13 cellular contexts compared by ENCODE assay signal in genomic region chr11:69377953-69378302, GRCh38.
"Had no signal": no experiment of that assay in that cellular context is flagged by ENCODE, and none has a peak within 500 bp of the region (broad histone marks: within the 10 kb centered on the region; RNA-seq: fewer than 3 reads in every experiment).

No MANE protein-coding gene starts in this region.

- H2AFZ ChIP-seq: hepatocyte had no signal

- H3K4me2 ChIP-seq: hepatocyte had no signal

- H3K4me1 ChIP-seq: testis had no signal

- H3K4me3 ChIP-seq: hepatocyte, lung, testis had no signal

- H3K27ac ChIP-seq: hepatocyte, testis had no signal

- DNase-seq: activated CD4-positive, alpha-beta T cell treated with anti-CD3 and anti-CD28 coated beads for 1 hour; activated CD4-positive, alpha-beta T cell treated with anti-CD3 and anti-CD28 coated beads, Interleukin-2, amount 50 U/mL, for 48 hours; cortex of kidney; effector CD8-positive, alpha-beta T cell; kidney glomerular epithelial cell; stimulated activated CD4-positive, alpha-beta T cell treated with anti-CD3 and anti-CD28 coated beads, Interleukin-15, amount 100 ng/mL, for 24 hours; stimulated activated CD4-positive, alpha-beta T cell treated with anti-CD3 and anti-CD28 coated beads, Interleukin-4, amount 100 ng/mL, for 24 hours; stimulated activated naive CD8-positive, alpha-beta T cell treated with anti-CD3 and anti-CD28 coated beads, Interleukin-15, amount 100 ng/mL, for 72 hours; T1000; testis had no signal

- H3K27me3 ChIP-seq: hepatocyte, testis had no signal

- H3K9me3 ChIP-seq: testis had no signal

- ATAC-seq: natural killer cell treated with Interleukin-12 subunit alpha and Interleukin-12 subunit beta and Interleukin-15 and Interleukin-18, amount 100 ng/mL, for 72 hours; stimulated activated naive CD8-positive, alpha-beta T cell treated with anti-CD3 and anti-CD28 coated beads, Interleukin-15, amount 100 ng/mL, for 72 hours had no signal

- H3K79me2 ChIP-seq: hepatocyte had no signal
